In genomic region chr19:35727053-35727955, GRCh38 we compare ENCODE assay signal across 23 cellular contexts. TPM values are rescaled to one million over a fixed set of nuclear protein-coding genes. Genes with fewer than 3 reads are reported as not detected.
DNase-seq lines count a peak whose midpoint lies in the region; ATAC-seq, FAIRE-seq and TF ChIP-seq lines count a peak whose summit lies in the region.
"Had no signal": no experiment of that assay in that cellular context is flagged by ENCODE, and none has a peak within 500 bp of the region (broad histone marks: within the 10 kb centered on the region; RNA-seq: fewer than 3 reads in every experiment).

No MANE protein-coding gene starts in this region.

- in situ Hi-C loops in K562 (cut with MboI), result no loop called here

- no peak overlapping the region for H3K27ac ChIP-seq in right cardiac atrium (ENCODE audit: low read length)
- H3K27ac ChIP-seq in heart left ventricle, result no peak overlapping the region
- H3K27ac ChIP-seq in K562 (ENCODE audit: extremely low read depth, low read depth, low read length), result no peak overlapping the region
- H3K27ac ChIP-seq: BLaER1 treated with 17β-estradiol and CSF1 and Interleukin-3, amounts not matched to agents 10 nM and 100 nM had no signal

- no peaks in the 10 kb centered on the region for H3K79me2 ChIP-seq in K562 (ENCODE audit: control insufficient read depth, insufficient read depth, low read length)

- no peaks in the 10 kb centered on the region for H3K9me3 Mint-ChIP-seq in immature natural killer cell
- H3K9me3 Mint-ChIP-seq: CD8-positive, alpha-beta T cell; IgD-negative memory B cell had no signal

- H3K4me2 ChIP-seq in K562 (ENCODE audit: insufficient read depth, low read length), result no peak overlapping the region
- H3K4me2 ChIP-seq: BLaER1 treated with 17β-estradiol and CSF1 and Interleukin-3, amounts not matched to agents 10 nM and 100 nM had no signal

- no peak overlapping the region for H3K27ac Mint-ChIP-seq in immature natural killer cell
- H3K27ac Mint-ChIP-seq: CD8-positive, alpha-beta T cell had no signal

- POLR2A ChIA-PET in K562 (lab: Yijun Ruan, JAX), result interaction anchor here (1.7 to 2.9 kb wide), 3 partner anchors 9 to 13 kb away, joined by 7 to 18 read pairs (median 12); partner anchors contain the start of gene KMT2B

- no peak overlapping the region for H2AFZ ChIP-seq in K562 (ENCODE audit: low read depth, low read length)

- no peak for FAIRE-seq in K562 (lab: Jason Lieb, UNC)
- FAIRE-seq: GM12891, GM18507, H1, HTR-8/SVneo had no signal

- H3K9me3 ChIP-seq in right cardiac atrium (ENCODE audit: control insufficient read depth, low read length), result no peaks in the 10 kb centered on the region
- no peaks in the 10 kb centered on the region for H3K9me3 ChIP-seq in heart left ventricle
- no peaks in the 10 kb centered on the region for H3K9me3 ChIP-seq in K562 (replicated peaks; ENCODE audit: control insufficient read depth, insufficient read depth, low read depth, low read length)
- H3K9me3 ChIP-seq: BLaER1 treated with 17β-estradiol and CSF1 and Interleukin-3, amounts not matched to agents 10 nM and 100 nM had no signal

- H3K4me1 ChIP-seq in right cardiac atrium (ENCODE audit: control insufficient read depth, insufficient read depth, low read length) (no peaks in the 10 kb centered on the region), heart left ventricle (no peaks in the 10 kb centered on the region), K562 (replicated peaks in 1 of 2; ENCODE audit: control insufficient read depth in 2 of 2, insufficient read depth in 2 of 2, low read length in 2 of 2) (peaks cover 0 to 4% of the 10 kb centered on the region in 2 experiments; a peak in 1 of 5 replicates)
- H3K4me1 ChIP-seq: BLaER1 treated with 17β-estradiol and CSF1 and Interleukin-3, amounts not matched to agents 10 nM and 100 nM had no signal

- no TSS peak for BruUV-seq in K562 (replicated peaks; lab: Mats Ljungman, UMichigan)

- H3K9me1 ChIP-seq in K562 (ENCODE audit: control insufficient read depth, insufficient read depth, low read length), result no peaks in the 10 kb centered on the region

- TF ChIP-seq EP300 in K562 (IDR thresholded peaks at IDR 0.05; ENCODE audit: low read length), result no peak

- peak in 2 of 3 donors; percentile 39 to 50 for DNase-seq in right cardiac atrium
- DNase-seq in heart left ventricle, result no peak
- DNase-seq in K562 (ENCODE audit: extremely low read depth in 1 of 4, low spot score in 3 of 4), result no peak
- DNase-seq in myocyte (ENCODE audit: low read depth), result peak; percentile 62
- no peak for DNase-seq in COR-L47 (lab: John Stamatoyannopoulos, UW)
- DNase-seq in immature natural killer cell, result no peak
- DNase-seq in NCI-H187 (lab: John Stamatoyannopoulos, UW), result no peak
- DNase-seq: DMS53, Kasumi-1, NCI-H1105, NCI-H2107, NCI-H2227 treated with DMSO at 0.1 percent for 48 hours, NCI-H510A treated with DMSO at 0.1 percent for 48 hours, NCI-H774, SIG-M5 had no signal

- CTCF ChIA-PET in K562 (lab: Yijun Ruan, JAX; ENCODE audit: low intra/inter-chr PET ratio), result no interaction called here

- H3K4me3 Mint-ChIP-seq in immature natural killer cell, result peak overlapping the region in 1 of 5 donors; percentile 30
- H3K4me3 Mint-ChIP-seq: CD8-positive, alpha-beta T cell had no signal

- H3K27me3 ChIP-seq in right cardiac atrium (ENCODE audit: control insufficient read depth, insufficient read depth) (no peaks in the 10 kb centered on the region), heart left ventricle (no peaks in the 10 kb centered on the region), K562 (ENCODE audit: control insufficient read depth in 2 of 2, insufficient read depth in 2 of 2, low read length in 2 of 2) (no peaks in the 10 kb centered on the region)
- H3K27me3 ChIP-seq: BLaER1 treated with 17β-estradiol and CSF1 and Interleukin-3, amounts not matched to agents 10 nM and 100 nM had no signal

- TF ChIP-seq POLR2A in heart left ventricle (IDR thresholded peaks at IDR 0.05), result no peak
- no peak for TF ChIP-seq POLR2A in K562 (conservative IDR thresholded peaks at IDR 0.05)

- no peak overlapping the region for H3K9ac ChIP-seq in K562 (ENCODE audit: insufficient read depth in 1 of 2, low read depth in 2 of 2, low read length in 2 of 2)

- H3K4me3 ChIP-seq in right cardiac atrium (ENCODE audit: low read length) (no peak overlapping the region), heart left ventricle (no peak overlapping the region), K562 (no peak overlapping the region)
- H3K4me3 ChIP-seq: BLaER1 treated with 17β-estradiol and CSF1 and Interleukin-3, amounts not matched to agents 10 nM and 100 nM had no signal

- H3K36me3 ChIP-seq in heart left ventricle (peaks cover 13 to 100% (median 100%) of the 10 kb centered on the region in 9 donors), K562 (ENCODE audit: control insufficient read depth, insufficient read depth, low read length) (peaks cover 98% of the 10 kb centered on the region; the same call in 2 of the 3 replicates)

- H3K27me3 Mint-ChIP-seq in immature natural killer cell (ENCODE audit: low read depth in 3 of 3), result peaks cover 0 to 2% (median 0%) of the 10 kb centered on the region in 3 donors
- H3K27me3 Mint-ChIP-seq: IgD-negative memory B cell had no signal

- intact Hi-C loops in right cardiac atrium (cut with DNase I) (no loop called here), heart left ventricle (cut with DNase I) (no loop called here), K562 (cut with micrococcal nuclease) (no loop called here)

- no peak for TF ChIP-seq CTCF in heart left ventricle (IDR thresholded peaks at IDR 0.05)
- no peak for TF ChIP-seq CTCF in K562 (IDR thresholded peaks at IDR 0.05 in 2 of 3, conservative IDR thresholded peaks at IDR 0.05 in 1 of 3; ENCODE audit: insufficient read depth in 2 of 3, low read depth in 1 of 3, low read length in 3 of 3)

- H3K36me3 Mint-ChIP-seq in immature natural killer cell, result peaks cover 9 to 40% (median 14%) of the 10 kb centered on the region in 3 donors

- ATAC-seq in right cardiac atrium, result no peak
- no peak for ATAC-seq in heart left ventricle
- no peak for ATAC-seq in K562
- ATAC-seq: CD8-positive, alpha-beta T cell; SK-N-SH treated with all-trans-retinoic acid at 6 μM for 48 hours had no signal

- no peak for TF ChIP-seq RAD21 in K562 (CRISPR knock-in tag; conservative IDR thresholded peaks at IDR 0.05 in 1 of 2, IDR thresholded peaks at IDR 0.05 in 1 of 2)

- 0 out of 2 replicates have a peak, but pooled peaks cover 2% of the 10 kb centered on the region for H4K20me1 ChIP-seq in K562 (replicated peaks; ENCODE audit: control insufficient read depth, insufficient read depth, low read length)

- 94% methylated on average over 25 of the region's 25 CpGs for WGBS in right cardiac atrium
- 93 to 96% (median 96%) methylated on average over 20 to 25 of the region's 25 CpGs for WGBS in heart left ventricle, 4 donors
- 96% methylated on average over 18 of the region's 25 CpGs for WGBS in K562 (ENCODE audit: insufficient coverage, low coverage, missing lambda C conversion rate)

- H3K4me1 Mint-ChIP-seq in immature natural killer cell, result peaks cover 0 to under 1% of the 10 kb centered on the region in 2 donors
- H3K4me1 Mint-ChIP-seq: IgD-negative memory B cell had no signal

RNA-seq across cellular contexts. Expression of gene KMT2B, which starts 9.5 kb away (rescaled TPM):
- total RNA-seq in right cardiac atrium (10 to 100 TPM; 14.7 to 19.1 (median 17.8) TPM), heart left ventricle (10 to 100 TPM; 11.3 to 24.5 (median 15.7) TPM), K562 (2014; rRNA removed) (8.1 and 9.0 TPM in 2 replicates), K562 (2014; rRNA removed; fragmentation: Illumina TruSeq; extraction: Trizol) (2.7 and 4.8 TPM in 2 replicates), K562 (2015; rRNA removed; fragmentation: Illumina TruSeq; extraction: Trizol) (6.0 and 6.7 TPM in 2 replicates), K562 (2021) (36.0 and 43.9 TPM in 2 replicates), myocyte (11.1 and 11.2 TPM in 2 replicates)
- polyA plus RNA-seq in right cardiac atrium (13.8 TPM), heart left ventricle (10 to 100 TPM; 13.9 to 15.8 TPM), K562 (2011; rRNA removed) (11.0 and 19.1 TPM in 2 replicates), K562 (2014; fragmentation: Illumina TruSeq; extraction: Trizol) (21.5 and 27.8 TPM in 2 replicates), K562 (2014; fragmentation: Nextera tagmentation; extraction: Ambion mirVana) (1 to 10 TPM in 1 of 2 experiments, under 1 TPM in 1; 0.63 to 1.3 TPM), K562 (2014; rRNA removed) (16.4 and 21.9 TPM in 2 replicates), immature natural killer cell (1 to 10 TPM in 1 of 3 donors, under 1 TPM in 1, not detected in 1; 0.30 to 1.8 TPM)
- 84.2 and 203 TPM in 2 replicates for total RNA-seq in K562 (2011; cell fraction: chromatin; rRNA removed; ENCODE audit: low replicate concordance)
- total RNA-seq in K562 (2011; cell fraction: nucleolus; rRNA removed), result 117 and 120 TPM in 2 replicates
- total RNA-seq in K562 (2011; cell fraction: nucleoplasm; rRNA removed), result 104 and 131 TPM in 2 replicates
- polyA plus RNA-seq in K562 (2011; cell fraction: cytosol; rRNA removed), result 14.8 and 17.2 TPM in 2 replicates
- polyA plus RNA-seq in K562 (2011; cell fraction: nucleus; rRNA removed), result 108 and 154 TPM in 2 replicates
- polyA plus RNA-seq in K562 (2012), result 38.7 and 38.9 TPM in 2 replicates
- 7.1 and 9.7 TPM in 2 replicates for polyA minus RNA-seq in K562 (2011; rRNA and poly(A)+ RNA removed)
- 12.2 and 21.2 TPM in 2 replicates for polyA minus RNA-seq in K562 (2011; cell fraction: cytosol; rRNA and poly(A)+ RNA removed)
- polyA minus RNA-seq in K562 (2011; cell fraction: nucleus; rRNA and poly(A)+ RNA removed), result 14.7 and 18.4 TPM in 2 replicates
- polyA plus RNA-seq in myocyte (2012), result 18.3 TPM

RNA-seq across cellular contexts. Expression of gene IGFLR1, which starts 14.9 kb away (rescaled TPM):
- total RNA-seq in right cardiac atrium (1 to 10 TPM; 1.8 to 6.3 (median 4.4) TPM), heart left ventricle (10 to 100 TPM in 1 of 9 donors, 1 to 10 TPM in 7, under 1 TPM in 1; 0.74 to 25.2 (median 3.6) TPM), K562 (2014; rRNA removed) (12.1 and 14.3 TPM in 2 replicates), K562 (2014; rRNA removed; fragmentation: Illumina TruSeq; extraction: Trizol) (1.2 and 3.6 TPM in 2 replicates), K562 (2015; rRNA removed; fragmentation: Illumina TruSeq; extraction: Trizol) (4.6 and 9.1 TPM in 2 replicates), K562 (2021) (7.8 and 12.1 TPM in 2 replicates), myocyte (1.8 and 4.8 TPM in 2 replicates)
- polyA plus RNA-seq in right cardiac atrium (4.7 TPM), heart left ventricle (10 to 100 TPM in 1 of 2 donors, 1 to 10 TPM in 1; 3.4 to 10.8 TPM), K562 (2011; rRNA removed) (4.0 and 4.2 TPM in 2 replicates), K562 (2014; fragmentation: Illumina TruSeq; extraction: Trizol) (6.8 and 9.2 TPM in 2 replicates), K562 (2014; fragmentation: Nextera tagmentation; extraction: Ambion mirVana) (1 to 10 TPM; 1.0 to 2.6 TPM), K562 (2014; rRNA removed) (11.6 and 15.0 TPM in 2 replicates), immature natural killer cell (100 to 1,000 TPM in 2 of 3 donors, 10 to 100 TPM in 1; 94.6 to 116 (median 109) TPM)
- 4.8 and 9.7 TPM in 2 replicates for total RNA-seq in K562 (2011; cell fraction: chromatin; rRNA removed; ENCODE audit: low replicate concordance)
- total RNA-seq in K562 (2011; cell fraction: nucleolus; rRNA removed), result 8.8 and 9.6 TPM in 2 replicates
- total RNA-seq in K562 (2011; cell fraction: nucleoplasm; rRNA removed), result 5.4 and 9.5 TPM in 2 replicates
- polyA plus RNA-seq in K562 (2011; cell fraction: cytosol; rRNA removed), result 8.8 and 25.3 TPM in 2 replicates
- polyA plus RNA-seq in K562 (2011; cell fraction: nucleus; rRNA removed), result 15.2 and 21.1 TPM in 2 replicates
- 10.9 and 14.5 TPM in 2 replicates for polyA plus RNA-seq in K562 (2012)
- polyA minus RNA-seq in K562 (2011; rRNA and poly(A)+ RNA removed), result 0.75 and 0.98 TPM in 2 replicates
- 4.4 and 7.9 TPM in 2 replicates for polyA minus RNA-seq in K562 (2011; cell fraction: cytosol; rRNA and poly(A)+ RNA removed)
- 2.8 and 3.2 TPM in 2 replicates for polyA minus RNA-seq in K562 (2011; cell fraction: nucleus; rRNA and poly(A)+ RNA removed)
- 1.0 TPM for polyA plus RNA-seq in myocyte (2012)

RNA-seq across cellular contexts. Expression of gene U2AF1L4, which starts 17.9 kb away (rescaled TPM):
- total RNA-seq in right cardiac atrium, result 10 to 100 TPM; 19.6 to 31.3 (median 22.8) TPM
- polyA plus RNA-seq in right cardiac atrium, result 32.3 TPM
- total RNA-seq in heart left ventricle, result 10 to 100 TPM; 14.3 to 32.8 (median 20.9) TPM
- polyA plus RNA-seq in heart left ventricle, result 10 to 100 TPM in 1 of 2 donors, 1 to 10 TPM in 1; 7.2 to 27.1 TPM
- 25.9 and 46.7 TPM in 2 replicates for total RNA-seq in K562 (2011; cell fraction: chromatin; rRNA removed; ENCODE audit: low replicate concordance)
- total RNA-seq in K562 (2011; cell fraction: nucleolus; rRNA removed), result 26.5 and 31.5 TPM in 2 replicates
- total RNA-seq in K562 (2011; cell fraction: nucleoplasm; rRNA removed), result 29.8 and 35.6 TPM in 2 replicates
- total RNA-seq in K562 (2014; rRNA removed), result 11.3 and 14.0 TPM in 2 replicates
- total RNA-seq in K562 (2014; rRNA removed; fragmentation: Illumina TruSeq; extraction: Trizol), result 6.6 and 8.4 TPM in 2 replicates
- total RNA-seq in K562 (2015; rRNA removed; fragmentation: Illumina TruSeq; extraction: Trizol), result 8.9 and 12.6 TPM in 2 replicates
- 11.2 and 14.8 TPM in 2 replicates for total RNA-seq in K562 (2021)
- 9.5 and 16.9 TPM in 2 replicates for polyA plus RNA-seq in K562 (2011; rRNA removed)
- 12.9 and 18.3 TPM in 2 replicates for polyA plus RNA-seq in K562 (2011; cell fraction: cytosol; rRNA removed)
- polyA plus RNA-seq in K562 (2011; cell fraction: nucleus; rRNA removed), result 85.9 and 97.8 TPM in 2 replicates
- 14.7 and 19.2 TPM in 2 replicates for polyA plus RNA-seq in K562 (2012)
- polyA plus RNA-seq in K562 (2014; fragmentation: Illumina TruSeq; extraction: Trizol), result 14.4 and 16.7 TPM in 2 replicates
- polyA plus RNA-seq in K562 (2014; fragmentation: Nextera tagmentation; extraction: Ambion mirVana), result 10 to 100 TPM in 1 of 2 experiments, 1 to 10 TPM in 1; 9.7 to 16.7 TPM
- polyA plus RNA-seq in K562 (2014; rRNA removed), result 14.4 and 19.5 TPM in 2 replicates
- polyA minus RNA-seq in K562 (2011; rRNA and poly(A)+ RNA removed), result 4.6 and 7.1 TPM in 2 replicates
- polyA minus RNA-seq in K562 (2011; cell fraction: cytosol; rRNA and poly(A)+ RNA removed), result 3.1 and 9.3 TPM in 2 replicates
- polyA minus RNA-seq in K562 (2011; cell fraction: nucleus; rRNA and poly(A)+ RNA removed), result 10.8 and 16.2 TPM in 2 replicates
- 9.7 and 12.0 TPM in 2 replicates for total RNA-seq in myocyte
- polyA plus RNA-seq in myocyte (2012), result 22.4 TPM
- polyA plus RNA-seq in immature natural killer cell, result 10 to 100 TPM; 11.8 to 21.4 (median 15.8) TPM

RNA-seq across cellular contexts. Expression of gene PSENEN, which starts 18.1 kb away (rescaled TPM):
- total RNA-seq in right cardiac atrium (10 to 100 TPM; 40.0 to 50.4 (median 43.8) TPM), heart left ventricle (10 to 100 TPM; 25.2 to 69.0 (median 40.9) TPM), K562 (2014; rRNA removed) (42.3 and 49.6 TPM in 2 replicates), K562 (2014; rRNA removed; fragmentation: Illumina TruSeq; extraction: Trizol) (48.0 and 53.3 TPM in 2 replicates), K562 (2015; rRNA removed; fragmentation: Illumina TruSeq; extraction: Trizol) (59.0 and 61.1 TPM in 2 replicates), K562 (2021) (63.1 and 65.7 TPM in 2 replicates), myocyte (32.5 and 32.8 TPM in 2 replicates)
- polyA plus RNA-seq in right cardiac atrium (69.7 TPM), heart left ventricle (10 to 100 TPM; 52.6 to 95.1 TPM), K562 (2011; rRNA removed) (29.6 and 34.5 TPM in 2 replicates), K562 (2014; fragmentation: Illumina TruSeq; extraction: Trizol) (54.2 and 58.6 TPM in 2 replicates), K562 (2014; fragmentation: Nextera tagmentation; extraction: Ambion mirVana) (100 to 1,000 TPM; 261 to 299 TPM), K562 (2014; rRNA removed) (76.5 and 79.2 TPM in 2 replicates), immature natural killer cell (100 to 1,000 TPM; 127 to 149 (median 129) TPM)
- total RNA-seq in K562 (2011; cell fraction: chromatin; rRNA removed; ENCODE audit: low replicate concordance), result 14.8 and 25.8 TPM in 2 replicates
- 38.7 and 45.7 TPM in 2 replicates for total RNA-seq in K562 (2011; cell fraction: nucleolus; rRNA removed)
- 23.4 and 27.6 TPM in 2 replicates for total RNA-seq in K562 (2011; cell fraction: nucleoplasm; rRNA removed)
- polyA plus RNA-seq in K562 (2011; cell fraction: cytosol; rRNA removed), result 47.5 and 76.3 TPM in 2 replicates
- 25.2 and 26.0 TPM in 2 replicates for polyA plus RNA-seq in K562 (2011; cell fraction: nucleus; rRNA removed)
- 61.9 and 63.5 TPM in 2 replicates for polyA plus RNA-seq in K562 (2012)
- polyA minus RNA-seq in K562 (2011; rRNA and poly(A)+ RNA removed), result 22.1 and 30.1 TPM in 2 replicates
- polyA minus RNA-seq in K562 (2011; cell fraction: cytosol; rRNA and poly(A)+ RNA removed), result 10.7 and 13.5 TPM in 2 replicates
- polyA minus RNA-seq in K562 (2011; cell fraction: nucleus; rRNA and poly(A)+ RNA removed), result 5.4 and 7.6 TPM in 2 replicates
- polyA plus RNA-seq in myocyte (2012), result 89.4 TPM

RNA-seq across cellular contexts. Expression of gene LIN37, which starts 21.1 kb away (rescaled TPM):
- total RNA-seq in right cardiac atrium (10 to 100 TPM in 2 of 4 donors, 1 to 10 TPM in 2; 8.2 to 14.6 (median 10.3) TPM), heart left ventricle (10 to 100 TPM in 3 of 9 donors, 1 to 10 TPM in 6; 3.7 to 12.2 (median 7.6) TPM), K562 (2014; rRNA removed) (7.7 and 10.3 TPM in 2 replicates), K562 (2014; rRNA removed; fragmentation: Illumina TruSeq; extraction: Trizol) (5.0 and 5.7 TPM in 2 replicates), K562 (2015; rRNA removed; fragmentation: Illumina TruSeq; extraction: Trizol) (8.5 and 8.6 TPM in 2 replicates), K562 (2021) (9.2 TPM in 2 replicates), myocyte (10.6 and 18.1 TPM in 2 replicates)
- polyA plus RNA-seq in right cardiac atrium (17.9 TPM), heart left ventricle (10 to 100 TPM; 20.1 to 23.0 TPM), K562 (2011; rRNA removed) (4.4 and 8.7 TPM in 2 replicates), K562 (2014; fragmentation: Illumina TruSeq; extraction: Trizol) (11.5 and 14.4 TPM in 2 replicates), K562 (2014; fragmentation: Nextera tagmentation; extraction: Ambion mirVana) (1 to 10 TPM; 1.2 to 3.1 TPM), K562 (2014; rRNA removed) (9.0 and 12.5 TPM in 2 replicates), immature natural killer cell (10 to 100 TPM in 2 of 3 donors, 1 to 10 TPM in 1; 9.7 to 15.2 (median 12.6) TPM)
- 16.9 and 59.4 TPM in 2 replicates for total RNA-seq in K562 (2011; cell fraction: chromatin; rRNA removed; ENCODE audit: low replicate concordance)
- 32.5 and 40.4 TPM in 2 replicates for total RNA-seq in K562 (2011; cell fraction: nucleolus; rRNA removed)
- 22.7 and 31.1 TPM in 2 replicates for total RNA-seq in K562 (2011; cell fraction: nucleoplasm; rRNA removed)
- 11.6 and 13.7 TPM in 2 replicates for polyA plus RNA-seq in K562 (2011; cell fraction: cytosol; rRNA removed)
- 45.6 and 54.7 TPM in 2 replicates for polyA plus RNA-seq in K562 (2011; cell fraction: nucleus; rRNA removed)
- 7.4 and 16.7 TPM in 2 replicates for polyA plus RNA-seq in K562 (2012)
- polyA minus RNA-seq in K562 (2011; rRNA and poly(A)+ RNA removed), result 4.6 and 4.8 TPM in 2 replicates
- polyA minus RNA-seq in K562 (2011; cell fraction: cytosol; rRNA and poly(A)+ RNA removed), result 12.8 and 14.8 TPM in 2 replicates
- polyA minus RNA-seq in K562 (2011; cell fraction: nucleus; rRNA and poly(A)+ RNA removed), result 13.2 and 21.9 TPM in 2 replicates
- polyA plus RNA-seq in myocyte (2012), result 16.1 TPM

Comparison
In these comparisons a context has a peak if more than half of its experiments do, and no peak if none do; other contexts are left out.
1. DNase-seq: peak in right cardiac atrium (2 of 3) and myocyte (single experiment); none in heart left ventricle (0 of 5), K562 (0 of 4), COR-L47 (single experiment), immature natural killer cell (0 of 3) and NCI-H187 (0 of 2).